Comparison of ENCODE assay signal across 21 cellular contexts in the genomic region with DNA sequence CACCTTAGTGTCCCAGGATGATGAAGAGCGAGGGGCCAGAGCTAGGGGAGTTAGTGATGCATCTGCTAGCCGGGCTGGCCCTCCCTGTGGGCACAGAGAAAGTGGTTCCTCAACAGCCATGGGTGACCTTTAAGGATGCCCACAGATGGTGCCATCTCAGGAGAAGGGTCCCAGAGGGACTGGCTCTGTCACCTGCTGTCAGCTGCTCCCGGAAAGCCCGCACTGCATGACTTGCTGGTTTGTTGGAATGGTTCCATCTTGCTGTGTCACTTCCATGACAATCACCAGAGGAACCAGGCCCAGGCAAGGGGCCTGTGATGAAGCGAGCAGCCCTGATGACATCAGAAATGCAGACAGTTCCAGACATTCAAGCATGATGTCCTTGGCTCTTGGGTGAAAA.
"Had no signal": no experiment of that assay in that cellular context is flagged by ENCODE, and none has a peak within 500 bp of the region (broad histone marks: within the 10 kb centered on the region; RNA-seq: fewer than 3 reads in every experiment).

No MANE protein-coding gene starts in this region.

- ATAC-seq: gastroesophageal sphincter, left lobe of liver, mucosa of descending colon, natural killer cell, right cardiac atrium had no signal

- H3K9me3 Mint-ChIP-seq: natural killer cell, neural progenitor cell had no signal

- H3K4me3 Mint-ChIP-seq: natural killer cell, neural progenitor cell had no signal

- H3K4me1 Mint-ChIP-seq: natural killer cell, neural progenitor cell had no signal

- H3K4me3 ChIP-seq: dorsolateral prefrontal cortex, esophagus squamous epithelium, gastroesophageal sphincter, mucosa of descending colon, neural progenitor cell, ovary, stomach, thoracic aorta, transverse colon had no signal

- DNase-seq: cortex of kidney; effector memory CD4-positive, alpha-beta T cell; esophagus squamous epithelium; foreskin fibroblast; glutamatergic neuron; mammary epithelial cell; mucosa of descending colon; natural killer cell; ovary; right cardiac atrium; stimulated activated CD4-positive, alpha-beta T cell treated with anti-CD3 and anti-CD28 coated beads, Interleukin-1b, Interleukin-23, amount 100 ng/mL, for 48 hours; stimulated activated CD4-positive, alpha-beta T cell treated with anti-CD3 and anti-CD28 coated beads, Interleukin-4, amount 100 ng/mL, for 4 hours; stimulated activated naive CD4-positive, alpha-beta T cell; stomach; transverse colon had no signal

- H3K27ac Mint-ChIP-seq: natural killer cell, neural progenitor cell, progenitor cell of endocrine pancreas had no signal

- H3K27ac ChIP-seq: esophagus squamous epithelium, gastroesophageal sphincter, neural progenitor cell, ovary, stomach, thoracic aorta, transverse colon had no signal

- H3K36me3 Mint-ChIP-seq: natural killer cell, neural progenitor cell had no signal
